Comparison of ENCODE assay signal across 8 cellular contexts in genomic region chr10:113960617-113961260, GRCh38.
DNase-seq lines count a peak whose midpoint lies in the region; ATAC-seq, FAIRE-seq and TF ChIP-seq lines count a peak whose summit lies in the region.

No MANE protein-coding gene starts in this region.

- intact Hi-C loops in PC-3 (cut with micrococcal nuclease) = no loop called here
- intact Hi-C loops in vagina (cut with DNase I) = no loop called here

- peak; percentile 9 for FAIRE-seq in urothelium cell line (lab: Jason Lieb, UNC)

- H3K27ac ChIP-seq in PC-3 (ENCODE audit: low read length) = no peak overlapping the region
- peak overlapping the region; percentile 58 for H3K27ac ChIP-seq in epithelial cell of prostate
- H3K27ac ChIP-seq in vagina = no peak overlapping the region

- H3K4me3 ChIP-seq in GM12865 (ENCODE audit: low read depth, low read length) (peak overlapping the region; percentile 54), PC-3 (ENCODE audit: low read length) (no peak overlapping the region), vagina (no peak overlapping the region)

- POLR2A ChIA-PET in PC-3 (lab: Charles Lee; ENCODE audit: unreplicated experiment) = no interaction called here

- H3K27me3 ChIP-seq in PC-3 (ENCODE audit: low read length) (no peaks in the 10 kb centered on the region), vagina (no peaks in the 10 kb centered on the region)

- ATAC-seq in HG02759 (IDR thresholded peaks at IDR 0.05; ENCODE audit: unreplicated experiment) = peak; percentile 43
- no peak for ATAC-seq in PC-3
- ATAC-seq in GM18519 (IDR thresholded peaks at IDR 0.05; ENCODE audit: low FRiP score, unreplicated experiment) = no peak

- no TSS peak for BruUV-seq in PC-3 (replicated peaks; lab: Mats Ljungman, UMichigan)

- H3K79me2 ChIP-seq in PC-3 (ENCODE audit: low read length) = no peaks in the 10 kb centered on the region

- H2AFZ ChIP-seq in PC-3 (ENCODE audit: low read length) = no peak overlapping the region

- H3K36me3 ChIP-seq in PC-3 (ENCODE audit: low read depth, low read length) = no peaks in the 10 kb centered on the region
- no peaks in the 10 kb centered on the region for H3K36me3 ChIP-seq in vagina

- H3K9me2 ChIP-seq in PC-3 (replicated peaks; ENCODE audit: low read length) = no peaks in the 10 kb centered on the region

- H4K20me1 ChIP-seq in PC-3 (ENCODE audit: low read length) = no peaks in the 10 kb centered on the region

- TF ChIP-seq CTCF in GM12865 (IDR thresholded peaks at IDR 0.05; ENCODE audit: insufficient read depth, low read depth, low read length, missing control alignments) (no peak), PC-3 (conservative IDR thresholded peaks at IDR 0.05; ENCODE audit: low read depth, low read length) (no peak), vagina (IDR thresholded peaks at IDR 0.05) (no peak)

- H3F3A ChIP-seq in PC-3 (ENCODE audit: low read length, unreplicated experiment) = no peaks in the 10 kb centered on the region

- H3K4me2 ChIP-seq in PC-3 (ENCODE audit: low read length) = no peak overlapping the region

- no peak overlapping the region for H3K9ac ChIP-seq in PC-3 (ENCODE audit: low read length)

- CTCF ChIA-PET in PC-3 (lab: Charles Lee) = no interaction called here

- DNase-seq in GM12865 (ENCODE audit: low read depth) (peak; percentile 90), PC-3 (peak; percentile 2), epithelial cell of prostate (ENCODE audit: low read depth, low spot score) (no peak), urothelium cell line (ENCODE audit: low spot score) (peak; percentile 27), vagina (ENCODE audit: extremely low spot score in 2 of 2) (no peak), D341Med (ENCODE audit: low spot score) (no peak)

- no peaks in the 10 kb centered on the region for H3K9me3 ChIP-seq in PC-3 (ENCODE audit: low read length)
- no peaks in the 10 kb centered on the region for H3K9me3 ChIP-seq in vagina

- H3K4me1 ChIP-seq in PC-3 (ENCODE audit: insufficient read depth, low read length) (peaks cover 37% of the 10 kb centered on the region), vagina (peaks cover 30% of the 10 kb centered on the region)

- no peak for TF ChIP-seq POLR2A in vagina (IDR thresholded peaks at IDR 0.05)

Comparison
In these comparisons a context has a peak if more than half of its experiments do, and no peak if none do; other contexts are left out.
1. DNase-seq: peak in GM12865 (single experiment), PC-3 (single experiment) and urothelium cell line (single experiment); none in epithelial cell of prostate (single experiment), vagina (0 of 2) and D341Med (single experiment).